Comparison of ENCODE assay signal across 9 cellular contexts in genomic region chr4:113564493-113564892, GRCh38.
DNase-seq lines count a peak whose midpoint lies in the region; ATAC-seq, FAIRE-seq and TF ChIP-seq lines count a peak whose summit lies in the region.
"Had no signal": no experiment of that assay in that cellular context is flagged by ENCODE, and none has a peak within 500 bp of the region (broad histone marks: within the 10 kb centered on the region; RNA-seq: fewer than 3 reads in every experiment).

No MANE protein-coding gene starts in this region.

- no TSS peak for BruUV-seq in GM12878 (replicated peaks; lab: Mats Ljungman, UMichigan)

- FAIRE-seq in GM12878 (lab: Jason Lieb, UNC), result no peak

- peak; percentile 18 for ATAC-seq in GM18873 (IDR thresholded peaks at IDR 0.05; ENCODE audit: low FRiP score, unreplicated experiment)
- peak; percentile 35 for ATAC-seq in GM21723 (IDR thresholded peaks at IDR 0.05; ENCODE audit: unreplicated experiment)
- peak; percentile 32 for ATAC-seq in HG03432 (IDR thresholded peaks at IDR 0.05; ENCODE audit: unreplicated experiment)
- peak; percentile 45 for ATAC-seq in GM12878

- peak overlapping the region; percentile 60 for H3K27ac ChIP-seq in GM12878 (ENCODE audit: control insufficient read depth, insufficient read depth)
- H3K27ac ChIP-seq: SJCRH30 had no signal

- H3K36me3 ChIP-seq in GM12878 (ENCODE audit: control insufficient read depth in 2 of 2, insufficient read depth in 2 of 2, low read length in 1 of 2), result peaks cover 1 to 3% of the 10 kb centered on the region in 2 experiments; a peak in 1 of 4 replicates
- H3K36me3 ChIP-seq: SJCRH30 had no signal

- CTCF ChIA-PET in GM12878 (lab: Yijun Ruan, JAX), result interaction anchor here (0.8 to 6.7 kb wide), 19 partner anchors 9 to 273 kb away, joined by 3 to 85 read pairs (median 3); no protein-coding TSS in a partner anchor

- H3K79me2 ChIP-seq in GM12878 (ENCODE audit: control insufficient read depth, insufficient read depth, low read length), result peaks cover 4% of the 10 kb centered on the region

- H4K20me1 ChIP-seq in GM12878 (ENCODE audit: control insufficient read depth, insufficient read depth), result no peaks in the 10 kb centered on the region

- no peak overlapping the region for H3K9ac ChIP-seq in GM12878 (ENCODE audit: control insufficient read depth, insufficient read depth, low read length)

- no peaks in the 10 kb centered on the region for H3K27me3 ChIP-seq in GM12878 (replicated peaks in 1 of 2; ENCODE audit: control insufficient read depth in 2 of 2, insufficient read depth in 2 of 2, low read length in 1 of 2)
- H3K27me3 ChIP-seq: SJCRH30 had no signal

- SMC1A ChIA-PET in GM12878 (lab: Charles Lee; ENCODE audit: uncharacterized antibody, unreplicated experiment), result interaction anchor here (0.7 to 8.9 kb wide), 34 partner anchors 13 to 1039 kb away, joined by 3 to 168 read pairs (median 4); no protein-coding TSS in a partner anchor

- H3K4me3 ChIP-seq in GM12878, result peak overlapping the region; percentile 12; the same call in 1 of the 2 replicates
- H3K4me3 ChIP-seq: SJCRH30 had no signal

- DNase-seq in GM12878 (ENCODE audit: low read depth, low spot score) (no peak), NCI-H1694 treated with DMSO at 0.1 percent for 48 hours (lab: John Stamatoyannopoulos, UW) (no peak), GOT3 (lab: John Stamatoyannopoulos, UW) (no peak), HK-2 (ENCODE audit: unreplicated experiment) (no peak), NCI-H2107 treated with DMSO at 0.1 percent for 48 hours (lab: John Stamatoyannopoulos, UW; ENCODE audit: unreplicated experiment) (no peak)

- no peak for TF ChIP-seq POLR2A in GM12878 (IDR thresholded peaks at IDR 0.05; ENCODE audit: low read depth, low read length)

- POLR2A ChIA-PET in GM12878 (lab: Charles Lee), result interaction anchor here (0.8 to 3.9 kb wide), 10 partner anchors 10 to 196 kb away, joined by 3 to 21 read pairs (median 4); no protein-coding TSS in a partner anchor

- H2AFZ ChIP-seq in GM12878 (ENCODE audit: control insufficient read depth, low read depth, low read length), result no peak overlapping the region

- no peaks in the 10 kb centered on the region; the same call in 1 of the 3 replicates for H3K9me3 ChIP-seq in GM12878 (replicated peaks; ENCODE audit: control insufficient read depth, insufficient read depth, low read length)
- H3K9me3 ChIP-seq: SJCRH30 had no signal

- peaks cover 38% of the 10 kb centered on the region for H3K4me1 ChIP-seq in GM12878 (ENCODE audit: control insufficient read depth, insufficient read depth, low read length)

- 44% methylated on average over 3 of the region's 3 CpGs for WGBS in GM12878 (ENCODE audit: insufficient coverage, insufficient replicate concordance, low lambda C conversion rate, missing lambda C conversion rate)

- TF ChIP-seq CTCF in GM12878 (IDR thresholded peaks at IDR 0.05 in 2 of 3, conservative IDR thresholded peaks at IDR 0.05 in 1 of 3; ENCODE audit: control insufficient read depth in 2 of 3, extremely low read depth in 1 of 3, insufficient read depth in 1 of 3, low read depth in 3 of 3, low read length in 3 of 3), result no peak

- in situ Hi-C loops in GM12878 (cut with MboI), result no loop called here

- peak overlapping the region; percentile 84 for H3K4me2 ChIP-seq in GM12878 (ENCODE audit: control insufficient read depth, insufficient read depth)

- no peak for TF ChIP-seq RAD21 in GM12878 (IDR thresholded peaks at IDR 0.05; ENCODE audit: insufficient read depth, low read depth, low read length)

- intact Hi-C loops in GM12878 (cut with micrococcal nuclease; ENCODE audit: unreplicated experiment), result loop anchor here (2.0 kb wide), 1 partner anchor 18 kb away; no protein-coding TSS in a partner anchor

- RAD21 ChIA-PET in GM12878 (lab: Charles Lee; ENCODE audit: unreplicated experiment), result interaction anchor here (0.6 to 8.5 kb wide), 22 partner anchors 8 to 278 kb away, joined by 3 to 95 read pairs (median 4); no protein-coding TSS in a partner anchor

- TF ChIP-seq EP300 in GM12878 (IDR thresholded peaks at IDR 0.05; ENCODE audit: borderline replicate concordance in 1 of 2, control insufficient read depth in 1 of 2, low read depth in 2 of 2, low read length in 2 of 2), result no peak

TF ChIP-seq in GM12878, 131 proteins besides CTCF, POLR2A, EP300 and RAD21 (continues in another document):
- TF ChIP-seq IKZF2 (IDR thresholded peaks at IDR 0.05) (0 out of 4 replicates have a peak, but pooled peaks of 1 of the 2 experiments have one; percentile 26), E2F8 (IDR thresholded peaks at IDR 0.05; ENCODE audit: low read depth, partially characterized antibody) (peak; percentile 0), HDAC2 (IDR thresholded peaks at IDR 0.05) (0 out of 2 replicates have a peak, but pooled peaks have one; percentile 56), FOXK2 (IDR thresholded peaks at IDR 0.05) (no peak), STAT1 (conservative IDR thresholded peaks at IDR 0.05) (no peak), SMARCA5 (IDR thresholded peaks at IDR 0.05) (peak; percentile 91), CHD4 (IDR thresholded peaks at IDR 0.05) (peak; percentile 93), SUPT20H (IDR thresholded peaks at IDR 0.05; ENCODE audit: borderline replicate concordance, control insufficient read depth, low read depth, low read length) (no peak), BCL11A (IDR thresholded peaks at IDR 0.05; ENCODE audit: low read depth, low read length) (0 out of 2 replicates have a peak, but pooled peaks have one; percentile 13), ZNF24 (IDR thresholded peaks at IDR 0.05) (0 out of 2 replicates have a peak, but pooled peaks have one; percentile 40), SPI1 (IDR thresholded peaks at IDR 0.05; ENCODE audit: borderline replicate concordance, insufficient read depth, low read depth, low read length) (peak; percentile 93), CUX1 (IDR thresholded peaks at IDR 0.05; ENCODE audit: insufficient replicate concordance, low read depth, low read length) (peak; percentile 3)
